ENCODE assay signal across 11 cellular contexts in the genomic region with DNA sequence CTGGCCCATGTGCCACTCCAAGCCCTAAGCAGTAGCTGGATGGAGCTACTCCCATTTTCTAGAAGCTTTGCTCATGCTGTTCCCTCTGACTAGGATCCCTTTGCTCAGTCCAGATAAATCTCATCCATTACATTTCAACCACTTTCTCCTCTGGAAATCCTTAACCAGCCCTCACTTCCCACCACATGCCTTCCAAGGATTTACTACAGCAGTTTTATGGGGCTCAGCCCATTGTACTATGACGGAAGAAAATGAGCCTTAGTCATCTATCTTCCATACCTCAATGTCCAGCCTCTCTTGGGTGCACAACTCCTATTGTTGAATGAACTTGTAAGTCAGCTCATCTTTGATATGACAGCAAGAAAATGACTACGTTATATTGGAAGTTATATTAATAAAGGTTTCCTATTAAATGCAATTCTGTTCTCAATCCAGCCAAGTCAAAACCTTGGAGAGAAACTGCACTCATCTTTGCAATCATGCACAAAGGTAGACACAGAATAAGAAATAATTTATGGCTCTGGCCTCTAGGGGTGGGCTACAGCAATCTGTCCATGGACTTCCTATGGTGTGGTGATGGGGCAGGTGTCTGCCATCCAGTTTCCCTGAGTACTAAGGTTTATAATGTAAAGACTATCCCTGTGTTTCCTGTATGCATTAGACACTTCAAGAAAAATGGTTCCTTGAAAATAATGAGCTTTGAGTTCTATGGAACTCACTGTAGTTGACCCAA. TPM values are rescaled to one million over a fixed set of nuclear protein-coding genes. Genes with fewer than 3 reads are reported as not detected.
DNase-seq lines count a peak whose midpoint lies in the region; ATAC-seq and TF ChIP-seq lines count a peak whose summit lies in the region.
"Had no signal": no experiment of that assay in that cellular context is flagged by ENCODE, and none has a peak within 500 bp of the region (broad histone marks: within the 10 kb centered on the region; RNA-seq: fewer than 3 reads in every experiment).

No MANE protein-coding gene starts in this region.

- H3K27me3 ChIP-seq in colonic mucosa (no peaks in the 10 kb centered on the region), aorta (ENCODE audit: control insufficient read depth in 1 of 2, insufficient read depth in 2 of 2, low read length in 1 of 2) (no peaks in the 10 kb centered on the region)

- H3K36me3 ChIP-seq in colonic mucosa (no peaks in the 10 kb centered on the region), aorta (ENCODE audit: control insufficient read depth in 1 of 2, insufficient read depth in 2 of 2, low read length in 1 of 2) (no peaks in the 10 kb centered on the region)

- intact Hi-C loops in colonic mucosa (cut with DNase I) = no loop called here
- intact Hi-C loops in aorta (cut with DNase I) = no loop called here

- H3K27ac ChIP-seq in colonic mucosa = peak overlapping the region; percentile 62
- no peak overlapping the region for H3K27ac ChIP-seq in aorta (ENCODE audit: low read depth in 1 of 2, low read length in 2 of 2)

- no peaks in the 10 kb centered on the region for H3K9me3 ChIP-seq in colonic mucosa
- no peaks in the 10 kb centered on the region for H3K9me3 ChIP-seq in aorta (ENCODE audit: control insufficient read depth, low read length)

- peaks cover 3% of the 10 kb centered on the region for H3K4me1 ChIP-seq in colonic mucosa
- H3K4me1 ChIP-seq in aorta (ENCODE audit: control insufficient read depth in 1 of 2, insufficient read depth in 2 of 2, low read length in 2 of 2) = no peaks in the 10 kb centered on the region

- DNase-seq in SIG-M5 treated with dmso at 0.1 percent for 504 hours (lab: John Stamatoyannopoulos, UW; ENCODE audit: unreplicated experiment) (peak; percentile 11), SIG-M5 (lab: John Stamatoyannopoulos, UW) (no peak), LoVo (ENCODE audit: low spot score) (peak; percentile 36), colonic mucosa (peak; percentile 43), renal cortical epithelial cell (ENCODE audit: low read depth) (peak; percentile 63), aorta (no peak), HK-2 (ENCODE audit: unreplicated experiment) (no peak)
- DNase-seq: activated CD4-positive, alpha-beta T cell treated with anti-CD3 and anti-CD28 coated beads, Interleukin-2, amount 50 U/mL, for 1 hour; CD8-positive, alpha-beta memory T cell had no signal

- no peak for TF ChIP-seq CTCF in colonic mucosa (IDR thresholded peaks at IDR 0.05)

- no peak overlapping the region for H3K9ac ChIP-seq in colonic mucosa (ENCODE audit: low read depth in 2 of 2, low read length in 2 of 2)

- ATAC-seq in aorta (ENCODE audit: low FRiP score) (no peak), HG03025 (IDR thresholded peaks at IDR 0.05; ENCODE audit: low FRiP score, unreplicated experiment) (no peak)

- 94 to 100% methylated on average over 2 of the region's 2 CpGs for WGBS in aorta, 2 donors

- H3K4me3 ChIP-seq in colonic mucosa (no peak overlapping the region), aorta (ENCODE audit: low read length in 2 of 2) (no peak overlapping the region)
- H3K4me3 ChIP-seq: lung had no signal

RNA-seq across cellular contexts. Expression of a gene that starts 3.4 kb away (rescaled TPM):
- 1 to 10 TPM; 5.7 to 7.5 TPM for total RNA-seq in colonic mucosa
- total RNA-seq in renal cortical epithelial cell = 6.4 and 6.9 TPM in 2 replicates
- 1 to 10 TPM; 4.3 to 8.4 TPM for total RNA-seq in aorta
- 1 to 10 TPM in 1 of 2 donors, under 1 TPM in 1; 0.87 to 2.4 TPM for polyA plus RNA-seq in aorta

Comparison
In these comparisons a context has a peak if more than half of its experiments do, and no peak if none do; other contexts are left out.
1. DNase-seq: peak in SIG-M5 treated with dmso at 0.1 percent for 504 hours (single experiment), LoVo (single experiment), colonic mucosa (single experiment) and renal cortical epithelial cell (single experiment); none in SIG-M5 (single experiment), aorta (0 of 2) and HK-2 (single experiment).